Comparison of ENCODE assay signal across 16 cellular contexts in the genomic region with DNA sequence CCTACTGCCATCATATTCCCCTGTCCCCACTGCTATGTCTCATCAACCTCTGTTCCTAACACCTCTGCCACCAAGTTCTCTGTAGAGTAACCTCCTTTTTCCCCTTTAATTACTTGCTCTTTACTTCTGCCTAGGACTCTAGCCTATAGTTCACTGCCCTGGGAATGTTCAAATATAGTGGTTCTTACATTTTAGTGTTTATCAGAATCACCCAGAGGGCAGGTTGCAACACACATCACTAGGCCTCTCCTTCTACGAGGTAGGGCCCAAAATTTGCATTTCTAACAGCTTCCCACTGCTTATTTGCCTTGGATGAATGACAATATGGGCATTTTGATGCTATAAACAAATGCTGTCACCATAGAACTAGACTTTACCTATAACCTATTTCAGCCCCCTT. TPM values are rescaled to one million over a fixed set of nuclear protein-coding genes. Genes with fewer than 3 reads are reported as not detected.
DNase-seq lines count a peak whose midpoint lies in the region; ATAC-seq and TF ChIP-seq lines count a peak whose summit lies in the region.
"Had no signal": no experiment of that assay in that cellular context is flagged by ENCODE, and none has a peak within 500 bp of the region (broad histone marks: within the 10 kb centered on the region; RNA-seq: fewer than 3 reads in every experiment).

No MANE protein-coding gene starts in this region.

- peaks cover 6% of the 10 kb centered on the region; the same call in 1 of the 2 replicates for H3K9me3 Mint-ChIP-seq in WTC11

- CTCF ChIA-PET in WTC11 (lab: Charles Lee): no interaction called here

- H3K27ac ChIP-seq in liver (ENCODE audit: low read depth in 1 of 2, low read length in 2 of 2) (peak overlapping the region; percentile 44 to 64), left ventricle myocardium inferior (replicated peaks) (no peak overlapping the region)
- H3K27ac ChIP-seq: BLaER1, HL-60 had no signal

- H3K4me3 Mint-ChIP-seq in WTC11: no peak overlapping the region
- H3K4me3 Mint-ChIP-seq: CD8-positive, alpha-beta memory T cell had no signal

- H3K9ac ChIP-seq in liver (ENCODE audit: low read depth in 1 of 2, low read length in 2 of 2): no peak overlapping the region
- H3K9ac ChIP-seq: BLaER1 had no signal

- H3K36me3 ChIP-seq in liver (ENCODE audit: control insufficient read depth in 4 of 4, insufficient read depth in 3 of 4, low read depth in 1 of 4, low read length in 3 of 4) (no peaks in the 10 kb centered on the region), left ventricle myocardium inferior (no peaks in the 10 kb centered on the region)
- H3K36me3 ChIP-seq: BLaER1 had no signal

- H3K27ac Mint-ChIP-seq in WTC11: no peak overlapping the region
- H3K27ac Mint-ChIP-seq: CD8-positive, alpha-beta memory T cell had no signal

- no peak overlapping the region for H3K4me3 ChIP-seq in liver (ENCODE audit: low read depth in 1 of 3, low read length in 3 of 3)
- H3K4me3 ChIP-seq in left ventricle myocardium inferior: no peak overlapping the region
- H3K4me3 ChIP-seq: BLaER1 had no signal

- peak; percentile 4 for DNase-seq in ELF-1 (ENCODE audit: low read depth, low spot score)
- DNase-seq in NCI-H526 treated with DMSO at 0.1 percent for 48 hours (lab: John Stamatoyannopoulos, UW): peak; percentile 86
- DNase-seq in WTC11 (ENCODE audit: low spot score): no peak
- no peak for DNase-seq in NCI-H1105 treated with DMSO at 0.1 percent for 48 hours (lab: John Stamatoyannopoulos, UW)
- DNase-seq in left ventricle myocardium inferior: no peak
- DNase-seq in DMS 273 treated with DMSO at 0.1 percent for 48 hours (lab: John Stamatoyannopoulos, UW): no peak
- no peak for DNase-seq in GDM1 (lab: John Stamatoyannopoulos, UW)
- DNase-seq: 8988T; AML-193; Caco-2; CD8-positive, alpha-beta memory T cell; IMR-90 had no signal

- H3K9me3 ChIP-seq in liver (ENCODE audit: control insufficient read depth in 4 of 4, low read length in 3 of 4): no peaks in the 10 kb centered on the region
- H3K9me3 ChIP-seq in left ventricle myocardium inferior (replicated peaks): no peaks in the 10 kb centered on the region
- H3K9me3 ChIP-seq: BLaER1, Caco-2 had no signal

- peaks cover 11% of the 10 kb centered on the region for H3K4me1 Mint-ChIP-seq in WTC11

- WGBS in liver: 13% methylated on average over 1 of the region's 1 CpG

- peak; percentile 38; the same call in 1 of the 2 replicates for ATAC-seq in WTC11
- ATAC-seq: HCT116 had no signal

- TF ChIP-seq CTCF in WTC11 (IDR thresholded peaks at IDR 0.05) (no peak), liver (IDR thresholded peaks at IDR 0.05; ENCODE audit: low read depth, low read length, missing input control) (no peak), left ventricle myocardium inferior (IDR thresholded peaks at IDR 0.05; ENCODE audit: borderline replicate concordance) (no peak)

- intact Hi-C loops in left ventricle myocardium inferior (cut with micrococcal nuclease): no loop called here

- peak; percentile 26 to 43 for TF ChIP-seq RAD21 in liver (IDR thresholded peaks at IDR 0.05)

- POLR2A ChIA-PET in WTC11 (lab: Charles Lee): interaction anchor here (1.2 kb wide), 1 partner anchor 17 kb away, joined by 10 read pairs; no protein-coding TSS in a partner anchor

- H3K36me3 Mint-ChIP-seq in WTC11: no peaks in the 10 kb centered on the region
- H3K36me3 Mint-ChIP-seq: CD8-positive, alpha-beta memory T cell had no signal

- no peaks in the 10 kb centered on the region for H3K27me3 ChIP-seq in liver (ENCODE audit: control insufficient read depth in 4 of 4, insufficient read depth in 4 of 4, low read length in 3 of 4)
- H3K27me3 ChIP-seq in left ventricle myocardium inferior (ENCODE audit: low read depth): no peaks in the 10 kb centered on the region
- H3K27me3 ChIP-seq: BLaER1 had no signal

- H3K4me1 ChIP-seq in liver (ENCODE audit: control insufficient read depth in 4 of 4, insufficient read depth in 4 of 4, low read length in 3 of 4) (peaks cover 10 to 49% (median 46%) of the 10 kb centered on the region in 4 donors), left ventricle myocardium inferior (peaks cover under 1% of the 10 kb centered on the region)
- H3K4me1 ChIP-seq: BLaER1 had no signal

- no peaks in the 10 kb centered on the region for H3K27me3 Mint-ChIP-seq in WTC11 (ENCODE audit: low read depth)

TF ChIP-seq in WTC11, 78 proteins besides CTCF, POLR2A, EP300 and RAD21 (continues in another document):
- TF ChIP-seq ZNF423 (CRISPR knock-in tag; IDR thresholded peaks at IDR 0.05) (no peak), ATF1 (CRISPR knock-in tag; IDR thresholded peaks at IDR 0.05) (no peak), ZNF263 (CRISPR knock-in tag; IDR thresholded peaks at IDR 0.05; ENCODE audit: low read depth) (no peak)
- TF ChIP-seq, protein P1, sequence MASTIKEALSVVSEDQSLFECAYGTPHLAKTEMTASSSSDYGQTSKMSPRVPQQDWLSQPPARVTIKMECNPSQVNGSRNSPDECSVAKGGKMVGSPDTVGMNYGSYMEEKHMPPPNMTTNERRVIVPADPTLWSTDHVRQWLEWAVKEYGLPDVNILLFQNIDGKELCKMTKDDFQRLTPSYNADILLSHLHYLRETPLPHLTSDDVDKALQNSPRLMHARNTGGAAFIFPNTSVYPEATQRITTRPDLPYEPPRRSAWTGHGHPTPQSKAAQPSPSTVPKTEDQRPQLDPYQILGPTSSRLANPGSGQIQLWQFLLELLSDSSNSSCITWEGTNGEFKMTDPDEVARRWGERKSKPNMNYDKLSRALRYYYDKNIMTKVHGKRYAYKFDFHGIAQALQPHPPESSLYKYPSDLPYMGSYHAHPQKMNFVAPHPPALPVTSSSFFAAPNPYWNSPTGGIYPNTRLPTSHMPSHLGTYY (CRISPR knock-in tag; IDR thresholded peaks at IDR 0.05): no peak

TF ChIP-seq in liver, 16 proteins besides CTCF, POLR2A, EP300 and RAD21 (continues in another document):
- TF ChIP-seq SP1 (IDR thresholded peaks at IDR 0.05): peak; percentile 89
- TF ChIP-seq JUND (IDR thresholded peaks at IDR 0.05): peak in 1 of 2 donors; percentile 68
- TF ChIP-seq TAF1 (conservative IDR thresholded peaks at IDR 0.05): no peak
- TF ChIP-seq FOXA1 (IDR thresholded peaks at IDR 0.05): no peak
- peak; percentile 50 for TF ChIP-seq YY1 (IDR thresholded peaks at IDR 0.05)
- no peak for TF ChIP-seq FOXA2 (IDR thresholded peaks at IDR 0.05)
- TF ChIP-seq, protein P2, sequence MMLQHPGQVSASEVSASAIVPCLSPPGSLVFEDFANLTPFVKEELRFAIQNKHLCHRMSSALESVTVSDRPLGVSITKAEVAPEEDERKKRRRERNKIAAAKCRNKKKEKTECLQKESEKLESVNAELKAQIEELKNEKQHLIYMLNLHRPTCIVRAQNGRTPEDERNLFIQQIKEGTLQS (IDR thresholded peaks at IDR 0.05): no peak
- TF ChIP-seq, protein P3, sequence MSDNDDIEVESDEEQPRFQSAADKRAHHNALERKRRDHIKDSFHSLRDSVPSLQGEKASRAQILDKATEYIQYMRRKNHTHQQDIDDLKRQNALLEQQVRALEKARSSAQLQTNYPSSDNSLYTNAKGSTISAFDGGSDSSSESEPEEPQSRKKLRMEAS (IDR thresholded peaks at IDR 0.05): peak; percentile 43
- TF ChIP-seq EGR1 (IDR thresholded peaks at IDR 0.05; ENCODE audit: low read depth in 2 of 2): no peak
- TF ChIP-seq, protein P4, sequence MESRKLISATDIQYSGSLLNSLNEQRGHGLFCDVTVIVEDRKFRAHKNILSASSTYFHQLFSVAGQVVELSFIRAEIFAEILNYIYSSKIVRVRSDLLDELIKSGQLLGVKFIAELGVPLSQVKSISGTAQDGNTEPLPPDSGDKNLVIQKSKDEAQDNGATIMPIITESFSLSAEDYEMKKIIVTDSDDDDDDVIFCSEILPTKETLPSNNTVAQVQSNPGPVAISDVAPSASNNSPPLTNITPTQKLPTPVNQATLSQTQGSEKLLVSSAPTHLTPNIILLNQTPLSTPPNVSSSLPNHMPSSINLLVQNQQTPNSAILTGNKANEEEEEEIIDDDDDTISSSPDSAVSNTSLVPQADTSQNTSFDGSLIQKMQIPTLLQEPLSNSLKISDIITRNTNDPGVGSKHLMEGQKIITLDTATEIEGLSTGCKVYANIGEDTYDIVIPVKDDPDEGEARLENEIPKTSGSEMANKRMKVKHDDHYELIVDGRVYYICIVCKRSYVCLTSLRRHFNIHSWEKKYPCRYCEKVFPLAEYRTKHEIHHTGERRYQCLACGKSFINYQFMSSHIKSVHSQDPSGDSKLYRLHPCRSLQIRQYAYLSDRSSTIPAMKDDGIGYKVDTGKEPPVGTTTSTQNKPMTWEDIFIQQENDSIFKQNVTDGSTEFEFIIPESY (IDR thresholded peaks at IDR 0.05): peak; percentile 28
- peak; percentile 90 to 92 for TF ChIP-seq RXRA (IDR thresholded peaks at IDR 0.05)
- peak; percentile 72 for TF ChIP-seq HNF4G (IDR thresholded peaks at IDR 0.05)
- TF ChIP-seq, protein P5, sequence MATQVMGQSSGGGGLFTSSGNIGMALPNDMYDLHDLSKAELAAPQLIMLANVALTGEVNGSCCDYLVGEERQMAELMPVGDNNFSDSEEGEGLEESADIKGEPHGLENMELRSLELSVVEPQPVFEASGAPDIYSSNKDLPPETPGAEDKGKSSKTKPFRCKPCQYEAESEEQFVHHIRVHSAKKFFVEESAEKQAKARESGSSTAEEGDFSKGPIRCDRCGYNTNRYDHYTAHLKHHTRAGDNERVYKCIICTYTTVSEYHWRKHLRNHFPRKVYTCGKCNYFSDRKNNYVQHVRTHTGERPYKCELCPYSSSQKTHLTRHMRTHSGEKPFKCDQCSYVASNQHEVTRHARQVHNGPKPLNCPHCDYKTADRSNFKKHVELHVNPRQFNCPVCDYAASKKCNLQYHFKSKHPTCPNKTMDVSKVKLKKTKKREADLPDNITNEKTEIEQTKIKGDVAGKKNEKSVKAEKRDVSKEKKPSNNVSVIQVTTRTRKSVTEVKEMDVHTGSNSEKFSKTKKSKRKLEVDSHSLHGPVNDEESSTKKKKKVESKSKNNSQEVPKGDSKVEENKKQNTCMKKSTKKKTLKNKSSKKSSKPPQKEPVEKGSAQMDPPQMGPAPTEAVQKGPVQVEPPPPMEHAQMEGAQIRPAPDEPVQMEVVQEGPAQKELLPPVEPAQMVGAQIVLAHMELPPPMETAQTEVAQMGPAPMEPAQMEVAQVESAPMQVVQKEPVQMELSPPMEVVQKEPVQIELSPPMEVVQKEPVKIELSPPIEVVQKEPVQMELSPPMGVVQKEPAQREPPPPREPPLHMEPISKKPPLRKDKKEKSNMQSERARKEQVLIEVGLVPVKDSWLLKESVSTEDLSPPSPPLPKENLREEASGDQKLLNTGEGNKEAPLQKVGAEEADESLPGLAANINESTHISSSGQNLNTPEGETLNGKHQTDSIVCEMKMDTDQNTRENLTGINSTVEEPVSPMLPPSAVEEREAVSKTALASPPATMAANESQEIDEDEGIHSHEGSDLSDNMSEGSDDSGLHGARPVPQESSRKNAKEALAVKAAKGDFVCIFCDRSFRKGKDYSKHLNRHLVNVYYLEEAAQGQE (IDR thresholded peaks at IDR 0.05): no peak

RNA-seq across cellular contexts. Expression of a gene that starts 23.2 kb away (rescaled TPM):
- total RNA-seq in WTC11 (2021) (6.5 to 14.4 TPM (median 8.2 TPM) in 3 replicates), liver (under 1 TPM; 0.14 to 0.84 TPM), left ventricle myocardium inferior (0.41 TPM)
- polyA plus RNA-seq in liver: under 1 TPM; 0.33 to 0.43 TPM
- total RNA-seq: CD8-positive, alpha-beta memory T cell; IMR-90 had no signal
- polyA plus RNA-seq: CD8-positive, alpha-beta memory T cell; IMR-90 had no signal

RNA-seq across cellular contexts. Expression of a gene that starts 27.6 kb away (rescaled TPM):
- total RNA-seq in WTC11 (2021): not detected in 3 replicates
- not detected for total RNA-seq in liver
- polyA plus RNA-seq in liver: under 1 TPM in 1 of 2 donors, not detected in 1; 0.09 TPM
- total RNA-seq in left ventricle myocardium inferior: not detected
- total RNA-seq: Caco-2; CD8-positive, alpha-beta memory T cell; IMR-90 had no signal
- polyA plus RNA-seq: CD8-positive, alpha-beta memory T cell; IMR-90 had no signal

Comparison
In these comparisons a context has a peak if more than half of its experiments do, and no peak if none do; other contexts are left out.
1. DNase-seq: peak in ELF-1 (single experiment) and NCI-H526 treated with DMSO at 0.1 percent for 48 hours (single experiment); none in WTC11 (single experiment), NCI-H1105 treated with DMSO at 0.1 percent for 48 hours (single experiment), left ventricle myocardium inferior (single experiment), DMS 273 treated with DMSO at 0.1 percent for 48 hours (single experiment) and GDM1 (single experiment).